Comparison of ENCODE assay signal across 11 cellular contexts in genomic region chr2:202035941-202036372, GRCh38. TPM values are rescaled to one million over a fixed set of nuclear protein-coding genes. Genes with fewer than 3 reads are reported as not detected.
DNase-seq lines count a peak whose midpoint lies in the region; ATAC-seq and TF ChIP-seq lines count a peak whose summit lies in the region.
"Had no signal": no experiment of that assay in that cellular context is flagged by ENCODE, and none has a peak within 500 bp of the region (broad histone marks: within the 10 kb centered on the region; RNA-seq: fewer than 3 reads in every experiment).

No MANE protein-coding gene starts in this region.

- H4K20me1 ChIP-seq in osteoblast (ENCODE audit: insufficient read depth, low read length): peaks cover 41% of the 10 kb centered on the region

- DNase-seq in AG10803 (ENCODE audit: low read depth) (no peak), MG63 (peak; percentile 3), foreskin fibroblast (no peak), osteoblast (ENCODE audit: insufficient read length, low spot score, missing footprints) (no peak)

- H3K27me3 ChIP-seq in MG63 (no peaks in the 10 kb centered on the region), osteoblast (ENCODE audit: insufficient read depth, low read length) (no peaks in the 10 kb centered on the region)

- H3K4me1 ChIP-seq in osteoblast (ENCODE audit: insufficient read depth, low read length): peaks cover 59% of the 10 kb centered on the region

- peak overlapping the region; percentile 97 for H3K4me2 ChIP-seq in osteoblast (ENCODE audit: insufficient read depth, low read length)

- peak overlapping the region; percentile 88 for H3K4me3 ChIP-seq in AG10803 (ENCODE audit: low read length)
- H3K4me3 ChIP-seq in MG63: peak overlapping the region; percentile 61
- H3K4me3 ChIP-seq in foreskin fibroblast (ENCODE audit: low read depth in 1 of 2, low read length in 2 of 2): peak overlapping the region; percentile 72 to 85
- H3K4me3 ChIP-seq in osteoblast (ENCODE audit: insufficient read depth, low read length): peak overlapping the region; percentile 82
- H3K4me3 ChIP-seq: K562 had no signal

- H3K36me3 ChIP-seq in MG63 (no peaks in the 10 kb centered on the region; the same call in 1 of the 2 replicates), osteoblast (ENCODE audit: insufficient read depth, low read length) (peaks cover 23% of the 10 kb centered on the region)

- no peak overlapping the region for H2AFZ ChIP-seq in osteoblast (ENCODE audit: low read length)

- TF ChIP-seq CTCF in AG10803 (conservative IDR thresholded peaks at IDR 0.05; ENCODE audit: low read length) (no peak), foreskin fibroblast (IDR thresholded peaks at IDR 0.05; ENCODE audit: low read depth, low read length) (no peak), osteoblast (IDR thresholded peaks at IDR 0.05; ENCODE audit: extremely low read depth, low read depth, low read length) (no peak)

- H3K9me3 ChIP-seq in MG63 (no peaks in the 10 kb centered on the region), osteoblast (ENCODE audit: low read depth, low read length) (no peaks in the 10 kb centered on the region)

- peaks cover 53% of the 10 kb centered on the region for H3K79me2 ChIP-seq in osteoblast (ENCODE audit: insufficient read depth, low read length)

- no peak for ATAC-seq in HG02938 (IDR thresholded peaks at IDR 0.05; ENCODE audit: unreplicated experiment)
- ATAC-seq in GM18861 (IDR thresholded peaks at IDR 0.05; ENCODE audit: unreplicated experiment): no peak
- no peak for ATAC-seq in GM21447 (IDR thresholded peaks at IDR 0.05; ENCODE audit: unreplicated experiment)
- no peak for ATAC-seq in GM19328 (IDR thresholded peaks at IDR 0.05; ENCODE audit: unreplicated experiment)
- ATAC-seq: K562 had no signal

- peak overlapping the region; percentile 72 for H3K27ac ChIP-seq in osteoblast (ENCODE audit: low read depth, low read length)

RNA-seq across cellular contexts. Expression of gene FZD7, which starts 2.3 kb away (rescaled TPM):
- total RNA-seq in MG63 (2014; rRNA removed; shearing (Covaris generic); ENCODE audit: low replicate concordance): 15.6 and 23.6 TPM in 2 replicates
- total RNA-seq in osteoblast: 64.8 and 73.8 TPM in 2 replicates

RNA-seq across cellular contexts. Expression of gene KIAA2012, which starts 37.1 kb away (rescaled TPM):
- not detected in 2 replicates for total RNA-seq in MG63 (2014; rRNA removed; shearing (Covaris generic); ENCODE audit: low replicate concordance)
- total RNA-seq in osteoblast: under 0.01 TPM in 1 of 2 replicates, not detected in the other
- total RNA-seq: dermis microvascular lymphatic vessel endothelial cell, K562, osteocyte had no signal
